8 cellular contexts compared by ENCODE assay signal in genomic region chr11:72040497-72041363, GRCh38. TPM values are rescaled to one million over a fixed set of nuclear protein-coding genes. Genes with fewer than 3 reads are reported as not detected.
DNase-seq lines count a peak whose midpoint lies in the region; ATAC-seq and TF ChIP-seq lines count a peak whose summit lies in the region.

No MANE protein-coding gene starts in this region.

- no peak overlapping the region for H3K4me3 Mint-ChIP-seq in GM23338

- ATAC-seq in GM23338 (peak; percentile 70), left lung (peak; percentile 78), HG02840 (IDR thresholded peaks at IDR 0.05; ENCODE audit: low FRiP score, unreplicated experiment) (no peak)

- no peaks in the 10 kb centered on the region for H3K9me2 ChIP-seq in GM23338 (ENCODE audit: insufficient read depth)

- intact Hi-C loops in dorsolateral prefrontal cortex (cut with DNase I) (loop anchor here (1.0 to 2.0 kb wide), 3 partner anchors 40 to 72 kb away; partner anchors contain the start of genes ANAPC15 (in 2 of the 2), LRRC51 (in 2 of the 2) and NUMA1 (in 2 of the 2)), left lung (cut with DNase I) (no loop called here)

- peaks cover 10% of the 10 kb centered on the region for H3K4me1 Mint-ChIP-seq in GM23338

- TF ChIP-seq CTCF in AG04449 (IDR thresholded peaks at IDR 0.05; ENCODE audit: insufficient read depth, low read length, missing control alignments), result no peak
- TF ChIP-seq CTCF in GM23338 (conservative IDR thresholded peaks at IDR 0.05; ENCODE audit: low read depth in 2 of 2), result no peak
- peak in 6 of 56 donors; percentile 5 to 27 (median 16) for TF ChIP-seq CTCF in dorsolateral prefrontal cortex (IDR thresholded peaks at IDR 0.05 in 54 of 56, conservative IDR thresholded peaks at IDR 0.05 in 2 of 56; ENCODE audit: low read depth in 1 of 56, partially characterized antibody in 56 of 56)
- TF ChIP-seq CTCF in left lung (IDR thresholded peaks at IDR 0.05), result no peak

- DNase-seq in AG04449 (ENCODE audit: low read depth, low spot score) (peak; percentile 77), GM23338 (ENCODE audit: low spot score) (peak; percentile 74), NCI-H226 (peak; percentile 82), dorsolateral prefrontal cortex (peak; percentile 86 to 96 (median 92)), left lung (peak; percentile 95)
- DNase-seq in activated CD4-positive, alpha-beta T cell treated with anti-CD3 and anti-CD28 coated beads, Interleukin-2, amount 50 U/mL, for 24 hours (ENCODE audit: low read depth in 1 of 2, low spot score in 1 of 2), result peak; percentile 55 to 68
- peak; percentile 45 to 63 for DNase-seq in stimulated activated CD4-positive, alpha-beta T cell treated with anti-CD3 and anti-CD28 coated beads, Interleukin-1b, Interleukin-23, amount 100 ng/mL, for 4 hours (ENCODE audit: low read depth in 2 of 2)

- peaks cover 4% of the 10 kb centered on the region for H3K27me3 Mint-ChIP-seq in GM23338 (ENCODE audit: insufficient read depth, low read depth, poor library complexity)

- peaks cover 5% of the 10 kb centered on the region for H3F3A ChIP-seq in GM23338 (replicated peaks; ENCODE audit: low read depth)

- peaks cover 4% of the 10 kb centered on the region for H3K36me3 Mint-ChIP-seq in GM23338 (ENCODE audit: low read depth)

- POLR2A ChIA-PET in AG04449 (lab: Yijun Ruan, JAX), result interaction anchor here (0.7 to 1.8 kb wide), 5 partner anchors 9 to 38 kb away, joined by 3 to 12 read pairs (median 5); no protein-coding TSS in a partner anchor

- H3K27ac ChIP-seq in GM23338 (ENCODE audit: low read depth) (peak overlapping the region; percentile 81), dorsolateral prefrontal cortex (peak overlapping the region; percentile 92 to 100 (median 100)), left lung (peak overlapping the region; percentile 83 to 98)

- H3K36me3 ChIP-seq in GM23338 (ENCODE audit: insufficient read depth) (no peaks in the 10 kb centered on the region), left lung (peaks cover 0 to 5% of the 10 kb centered on the region in 2 donors)

- H3K27ac Mint-ChIP-seq in GM23338, result no peak overlapping the region

- no peaks in the 10 kb centered on the region for H3K9me3 Mint-ChIP-seq in GM23338

- CTCF ChIA-PET in AG04449 (lab: Yijun Ruan, JAX), result interaction anchor here (0.7 to 4.2 kb wide), 9 partner anchors 8 to 391 kb away, joined by 3 to 40 read pairs (median 11); no protein-coding TSS in a partner anchor

- H2AFZ ChIP-seq in GM23338, result no peak overlapping the region

- H4K20me1 ChIP-seq in GM23338 (replicated peaks; ENCODE audit: insufficient read depth), result peaks cover 5% of the 10 kb centered on the region; the same call in 1 of the 2 replicates

- H3K27me3 ChIP-seq in GM23338 (ENCODE audit: insufficient read depth) (no peaks in the 10 kb centered on the region), dorsolateral prefrontal cortex (no peaks in the 10 kb centered on the region), left lung (no peaks in the 10 kb centered on the region)

- peak overlapping the region; percentile 71 for H3K4me2 ChIP-seq in GM23338

- H3K9me3 ChIP-seq in left lung, result no peaks in the 10 kb centered on the region

- peaks cover 41% of the 10 kb centered on the region for H3K4me1 ChIP-seq in GM23338 (ENCODE audit: insufficient read depth)
- peaks cover 38 to 60% of the 10 kb centered on the region in 2 donors for H3K4me1 ChIP-seq in left lung

- H3K4me3 ChIP-seq in AG04449 (ENCODE audit: low read depth, low read length) (peak overlapping the region; percentile 63), GM23338 (peak overlapping the region; percentile 51), dorsolateral prefrontal cortex (peak overlapping the region; percentile 45 to 84 (median 71)), left lung (peak overlapping the region; percentile 35 to 55)

- peaks cover 74% of the 10 kb centered on the region for H3K79me2 ChIP-seq in GM23338 (replicated peaks; ENCODE audit: insufficient read depth)

TF ChIP-seq in GM23338, 12 proteins besides CTCF, POLR2A, EP300 and RAD21:
- TF ChIP-seq CREB1 (CRISPR knock-in tag; IDR thresholded peaks at IDR 0.05; ENCODE audit: low read depth) (0 out of 2 replicates have a peak, but pooled peaks have one; percentile 18), EZH2 (IDR thresholded peaks at IDR 0.05; ENCODE audit: low read depth, unreplicated experiment) (no peak)

RNA-seq across cellular contexts. Expression of gene NUMA1, which starts 39.6 kb away (rescaled TPM):
- total RNA-seq in GM23338 (2014; rRNA removed; shearing (Covaris generic)), result 90.5 and 104 TPM in 2 replicates
- 30.4 and 33.2 TPM in 2 replicates for polyA plus RNA-seq in GM23338 (2016; fragmentation: Nextera tagmentation; extraction: Ambion mirVana)
- 100 to 1,000 TPM; 140 to 428 (median 218) TPM for total RNA-seq in dorsolateral prefrontal cortex
- total RNA-seq in left lung, result 100 to 1,000 TPM; 144 to 174 TPM

RNA-seq across cellular contexts. Expression of gene LRRC51, which starts 39.9 kb away (rescaled TPM):
- 3.6 and 4.3 TPM in 2 replicates for total RNA-seq in GM23338 (2014; rRNA removed; shearing (Covaris generic))
- 4.2 and 4.8 TPM in 2 replicates for polyA plus RNA-seq in GM23338 (2016; fragmentation: Nextera tagmentation; extraction: Ambion mirVana)
- total RNA-seq in dorsolateral prefrontal cortex (10 to 100 TPM in 113 of 120 experiments, 1 to 10 TPM in 7; 7.7 to 39.9 (median 17.7) TPM), left lung (10 to 100 TPM in 1 of 2 donors, 1 to 10 TPM in 1; 6.7 to 13.0 TPM)

RNA-seq across cellular contexts. Expression of gene IL18BP, which starts 42.0 kb away (rescaled TPM):
- total RNA-seq in GM23338 (2014; rRNA removed; shearing (Covaris generic)), result 5.2 and 11.2 TPM in 2 replicates
- polyA plus RNA-seq in GM23338 (2016; fragmentation: Nextera tagmentation; extraction: Ambion mirVana), result 3.7 and 3.8 TPM in 2 replicates
- 10 to 100 TPM in 86 of 120 experiments, 1 to 10 TPM in 34; 5.0 to 35.2 (median 12.5) TPM for total RNA-seq in dorsolateral prefrontal cortex
- total RNA-seq in left lung, result 10 to 100 TPM; 15.2 to 20.1 TPM

Comparison
In these comparisons a context has a peak if more than half of its experiments do, and no peak if none do; other contexts are left out.
1. intact Hi-C loops: an anchor here in dorsolateral prefrontal cortex (1.0 to 2.0 kb wide); none called in left lung.